ENCODE assay signal across 8 cellular contexts in genomic region chr2:85577386-85578242, GRCh38. TPM values are rescaled to one million over a fixed set of nuclear protein-coding genes. Genes with fewer than 3 reads are reported as not detected.
DNase-seq lines count a peak whose midpoint lies in the region; ATAC-seq, FAIRE-seq and TF ChIP-seq lines count a peak whose summit lies in the region.

Gene VAMP8 (plus strand): TSS chr2:85577586. CDS start chr2:85577647, 61 bp downstream.

- no peaks in the 10 kb centered on the region for H3K79me2 ChIP-seq in astrocyte (ENCODE audit: insufficient read depth, low read length)

- no peaks in the 10 kb centered on the region for H3K36me3 ChIP-seq in astrocyte (ENCODE audit: insufficient read depth, low read length)

- H3K4me1 Mint-ChIP-seq in astrocyte (ENCODE audit: low read depth, unreplicated experiment) = peaks cover 27% of the 10 kb centered on the region

- peaks cover 4% of the 10 kb centered on the region for H3K36me3 Mint-ChIP-seq in astrocyte (ENCODE audit: low read depth, unreplicated experiment)

- H3K9me3 Mint-ChIP-seq in astrocyte (ENCODE audit: unreplicated experiment) = no peaks in the 10 kb centered on the region

- TF ChIP-seq POLR2A in GM18951 (IDR thresholded peaks at IDR 0.05; ENCODE audit: extremely low read depth, insufficient read depth, insufficient read length) = peak; percentile 65

- peak; percentile 58 for ATAC-seq in HG03175 (IDR thresholded peaks at IDR 0.05; ENCODE audit: unreplicated experiment)
- no peak for ATAC-seq in HG03159 (IDR thresholded peaks at IDR 0.05; ENCODE audit: unreplicated experiment)

- no peaks in the 10 kb centered on the region for H4K20me1 ChIP-seq in astrocyte (ENCODE audit: insufficient read depth, low read length)

- FAIRE-seq in astrocyte (lab: Jason Lieb, UNC) = no peak

- H3K9ac ChIP-seq in astrocyte (ENCODE audit: low read length) = no peak within 1 kb of the TSS

- no peaks in the 10 kb centered on the region for H3K27me3 ChIP-seq in astrocyte (ENCODE audit: insufficient read depth, low read length)

- H3K27me3 Mint-ChIP-seq in astrocyte (ENCODE audit: low read depth, unreplicated experiment) = peaks cover 7% of the 10 kb centered on the region

- no peaks in the 10 kb centered on the region for H3K9me3 ChIP-seq in astrocyte (ENCODE audit: insufficient read depth, low read depth, low read length)

- no peak within 1 kb of the TSS for H3K27ac ChIP-seq in astrocyte (ENCODE audit: low read depth, low read length)

- peaks cover 3% of the 10 kb centered on the region for H3K4me1 ChIP-seq in astrocyte (ENCODE audit: insufficient read depth, low read length)

- H3K4me3 Mint-ChIP-seq in astrocyte (ENCODE audit: unreplicated experiment) = peak within 1 kb of the TSS; percentile 79

- H3K27ac Mint-ChIP-seq in astrocyte (ENCODE audit: unreplicated experiment) = peak within 1 kb of the TSS; percentile 71

- H3K4me3 ChIP-seq in astrocyte (ENCODE audit: insufficient read depth, low read depth, low read length) = no peak within 1 kb of the TSS

- no peak for TF ChIP-seq CTCF in astrocyte (IDR thresholded peaks at IDR 0.05; ENCODE audit: insufficient read depth, low read depth, low read length)

- H2AFZ ChIP-seq in astrocyte (ENCODE audit: low read depth, low read length) = peak within 1 kb of the TSS; percentile 52

- in situ Hi-C loops in GM18951 (cut with MboI; ENCODE audit: low sequenced_read_pairs, unreplicated experiment) = no loop called here

- no peak within 1 kb of the TSS for H3K4me2 ChIP-seq in astrocyte (ENCODE audit: low read length)

- peak; percentile 75 for DNase-seq in SW480 (ENCODE audit: low spot score)
- no peak for DNase-seq in astrocyte (ENCODE audit: low read depth)
- peak; percentile 48 for DNase-seq in kidney glomerular epithelial cell (lab: John Stamatoyannopoulos, UW)
- DNase-seq in stimulated activated CD4-positive, alpha-beta T cell treated with anti-CD3 and anti-CD28 coated beads, Interleukin-2, amount 100 ng/mL, for 48 hours = peak; percentile 49 to 53
- no peak for DNase-seq in hippocampal formation (lab: John Stamatoyannopoulos, UW)

RNA-seq across cellular contexts. Expression of gene VAMP8, which starts in this region (rescaled TPM):
- 30.6 and 35.3 TPM in 2 replicates for total RNA-seq in astrocyte

Comparison
In these comparisons a context has a peak if more than half of its experiments do, and no peak if none do; other contexts are left out.
1. DNase-seq: peak in SW480 (single experiment), kidney glomerular epithelial cell (single experiment) and stimulated activated CD4-positive, alpha-beta T cell treated with anti-CD3 and anti-CD28 coated beads, Interleukin-2, amount 100 ng/mL, for 48 hours (2 of 2); none in astrocyte (single experiment) and hippocampal formation (0 of 2).